ENCODE assay signal across 8 cellular contexts in genomic region chr11:118608268-118609214, GRCh38. TPM values are rescaled to one million over a fixed set of nuclear protein-coding genes. Genes with fewer than 3 reads are reported as not detected.
DNase-seq lines count a peak whose midpoint lies in the region; ATAC-seq, FAIRE-seq and TF ChIP-seq lines count a peak whose summit lies in the region.

No MANE protein-coding gene starts in this region.

- peak overlapping the region; percentile 98 for H2AFZ ChIP-seq in mammary epithelial cell (ENCODE audit: low read depth, low read length)
- H2AFZ ChIP-seq in keratinocyte (ENCODE audit: control insufficient read depth, low read length) = peak overlapping the region; percentile 78

- H3K9ac ChIP-seq in mammary epithelial cell (ENCODE audit: insufficient read depth, low read length) (peak overlapping the region; percentile 63), keratinocyte (ENCODE audit: control insufficient read depth, extremely low read depth, insufficient read depth, low read length) (peak overlapping the region; percentile 70)

- peak; percentile 49 to 76 for ATAC-seq in A549

- TF ChIP-seq POLR2A in A549 (IDR thresholded peaks at IDR 0.05; ENCODE audit: low read length) = no peak

- H3K4me3 Mint-ChIP-seq in HFFc6 = peak overlapping the region; percentile 88

- H3K36me3 ChIP-seq in mammary epithelial cell (ENCODE audit: insufficient read depth, low read length) (no peaks in the 10 kb centered on the region), keratinocyte (ENCODE audit: control insufficient read depth in 2 of 2, extremely low read depth in 1 of 2, insufficient read depth in 2 of 2, low read length in 2 of 2) (no peaks in the 10 kb centered on the region)

- intact Hi-C loops in mammary epithelial cell (cut with micrococcal nuclease) = loop anchor here (1.0 to 5.0 kb wide), 2 partner anchors 13 to 349 kb away; partner anchors contain the start of gene UPK2

- dilution Hi-C loops in mammary epithelial cell (cut with HindIII; ENCODE audit: low sequenced_read_pairs) (no loop called here), keratinocyte (cut with MboI; ENCODE audit: extremely low pct_ligation_motif_present, low sequenced_read_pairs) (no loop called here)

- H3K4me1 Mint-ChIP-seq in HFFc6 (ENCODE audit: low read depth) = peaks cover 76% of the 10 kb centered on the region

- H4K20me1 ChIP-seq in mammary epithelial cell (ENCODE audit: insufficient read depth, low read length) = no peaks in the 10 kb centered on the region
- no peaks in the 10 kb centered on the region for H4K20me1 ChIP-seq in keratinocyte (ENCODE audit: control insufficient read depth, extremely low read depth, insufficient read depth, low read length)

- no TSS peak for BruUV-seq in mammary epithelial cell (replicated peaks; lab: Mats Ljungman, UMichigan)

- peak overlapping the region; percentile 97 for H3K27ac Mint-ChIP-seq in HFFc6

- WGBS in A549 (ENCODE audit: missing lambda C conversion rate) = 60% methylated on average over 26 of the region's 78 CpGs
- WGBS in mammary epithelial cell (ENCODE audit: low coverage, missing lambda C conversion rate) = 51% methylated on average over 14 of the region's 78 CpGs

- TF ChIP-seq CTCF in A549 (IDR thresholded peaks at IDR 0.05) = no peak
- TF ChIP-seq CTCF in HFFc6 (IDR thresholded peaks at IDR 0.05) = no peak
- TF ChIP-seq CTCF in mammary epithelial cell (conservative IDR thresholded peaks at IDR 0.05 in 1 of 2, IDR thresholded peaks at IDR 0.05 in 1 of 2; ENCODE audit: extremely low read depth in 1 of 2, insufficient read depth in 1 of 2, low read depth in 1 of 2, low read length in 2 of 2) = no peak
- no peak for TF ChIP-seq CTCF in keratinocyte (optimal IDR thresholded peaks at IDR 0.05 in 1 of 3, IDR thresholded peaks at IDR 0.05 in 1 of 3, conservative IDR thresholded peaks at IDR 0.05 in 1 of 3; ENCODE audit: extremely low read depth in 1 of 3, insufficient read depth in 2 of 3, low read length in 3 of 3)

- TF ChIP-seq RAD21 in A549 (conservative IDR thresholded peaks at IDR 0.05 in 1 of 2, IDR thresholded peaks at IDR 0.05 in 1 of 2) = no peak

- H3K4me3 ChIP-seq in A549 (peak overlapping the region; percentile 96), mammary epithelial cell (replicated peaks in 1 of 3; ENCODE audit: insufficient read depth in 1 of 3, low read depth in 2 of 3, low read length in 3 of 3) (peak overlapping the region; percentile 57 to 79 (median 64)), keratinocyte (ENCODE audit: control insufficient read depth in 2 of 3, extremely low read depth in 1 of 3, insufficient read depth in 2 of 3, low read depth in 1 of 3, low read length in 3 of 3) (peak overlapping the region; percentile 42 to 75 (median 70))

- H3K27me3 Mint-ChIP-seq in HFFc6 (ENCODE audit: insufficient read depth) = no peaks in the 10 kb centered on the region; the same call in 1 of the 2 replicates

- POLR2A ChIA-PET in A549 (lab: Yijun Ruan, JAX) = interaction anchor here (1.1 to 2.9 kb wide), 3 partner anchors 11 to 36 kb away, joined by 3 to 14 read pairs (median 6); partner anchors contain the start of gene ARCN1

- H3K27ac ChIP-seq in A549 (peak overlapping the region; percentile 81 to 100), mammary epithelial cell (ENCODE audit: insufficient read depth, low read depth, low read length) (peak overlapping the region; percentile 31), keratinocyte (ENCODE audit: control insufficient read depth, insufficient read depth, low read length) (no peak overlapping the region)

- TF ChIP-seq EP300 in A549 (IDR thresholded peaks at IDR 0.05) = no peak

- CTCF ChIA-PET in A549 (lab: Yijun Ruan, JAX) = interaction anchor here (1.2 to 17.8 kb wide), 6 partner anchors 14 to 50 kb away, joined by 3 to 224 read pairs (median 36); no protein-coding TSS in a partner anchor
- CTCF ChIA-PET in mammary epithelial cell (lab: Charles Lee; ENCODE audit: low non-redundant PET) = interaction anchor here (0.6 kb wide), 2 partner anchors 28 to 402 kb away, joined by 3 to 12 read pairs; no protein-coding TSS in a partner anchor

- H3K9me1 ChIP-seq in keratinocyte (ENCODE audit: control insufficient read depth, extremely low read depth, insufficient read depth, low read length) = no peaks in the 10 kb centered on the region

- DNase-seq in A549 (ENCODE audit: low read depth in 1 of 2, low spot score in 1 of 2) (peak in 1 of 2 experiments; percentile 49), HFFc6 (peak; percentile 90), mammary epithelial cell (peak; percentile 40), keratinocyte (ENCODE audit: low read depth, low spot score) (no peak), AML-193 (lab: John Stamatoyannopoulos, UW) (no peak), KG1 (lab: John Stamatoyannopoulos, UW) (no peak)
- peak; percentile 40 to 76 (median 61) for DNase-seq in activated CD4-positive, CD25-positive, alpha-beta regulatory T cell (lab: John Stamatoyannopoulos, UW)
- peak; percentile 42 to 58 (median 48) for DNase-seq in stimulated activated CD4-positive, alpha-beta T cell treated with anti-CD3 and anti-CD28 coated beads, Interleukin-12 subunit alpha, Interleukin-12 subunit beta, amount 100 ng/mL, for 48 hours (ENCODE audit: low read depth in 2 of 3, low spot score in 1 of 3)

- H3K79me2 ChIP-seq in mammary epithelial cell (ENCODE audit: insufficient read depth, low read length) = no peaks in the 10 kb centered on the region
- H3K79me2 ChIP-seq in keratinocyte (ENCODE audit: control insufficient read depth, insufficient read depth, low read length) = no peaks in the 10 kb centered on the region

- H3K9me3 Mint-ChIP-seq in HFFc6 = no peaks in the 10 kb centered on the region

- H3K27me3 ChIP-seq in mammary epithelial cell (ENCODE audit: insufficient read depth, low read length) = no peaks in the 10 kb centered on the region
- no peaks in the 10 kb centered on the region for H3K27me3 ChIP-seq in keratinocyte (ENCODE audit: control insufficient read depth, extremely low read depth, insufficient read depth, low read length)

- in situ Hi-C loops in mammary epithelial cell (cut with MboI; ENCODE audit: low sequenced_read_pairs in 2 of 2) = no loop called here

- H3K36me3 Mint-ChIP-seq in HFFc6 (ENCODE audit: low read depth) = peaks cover 5% of the 10 kb centered on the region; the same call in 1 of the 2 replicates

- H3K9me3 ChIP-seq in A549 = no peaks in the 10 kb centered on the region
- no peaks in the 10 kb centered on the region for H3K9me3 ChIP-seq in mammary epithelial cell (replicated peaks; ENCODE audit: insufficient read depth, low read length)
- H3K9me3 ChIP-seq in keratinocyte (ENCODE audit: control insufficient read depth, low read depth, low read length) = no peaks in the 10 kb centered on the region

- peaks cover 45% of the 10 kb centered on the region for H3K4me1 ChIP-seq in A549
- peaks cover 23% of the 10 kb centered on the region for H3K4me1 ChIP-seq in mammary epithelial cell (ENCODE audit: insufficient read depth, low read length)
- H3K4me1 ChIP-seq in keratinocyte (ENCODE audit: control insufficient read depth, extremely low read depth, insufficient read depth, low read length) = no peaks in the 10 kb centered on the region

- FAIRE-seq in A549 (lab: Jason Lieb, UNC) (no peak), keratinocyte (lab: Jason Lieb, UNC) (no peak)

- peak overlapping the region; percentile 86 for H3K4me2 ChIP-seq in A549
- peak overlapping the region; percentile 98 for H3K4me2 ChIP-seq in mammary epithelial cell (ENCODE audit: insufficient read depth, low read depth, low read length)
- peak overlapping the region; percentile 90 for H3K4me2 ChIP-seq in keratinocyte (ENCODE audit: control insufficient read depth, extremely low read depth, insufficient read depth, low read depth, low read length)

RNA-seq across cellular contexts. Expression of gene PHLDB1, which starts 1.1 kb away (rescaled TPM):
- polyA plus RNA-seq in A549 (2011; rRNA removed) (5.9 and 7.7 TPM in 2 replicates), A549 (2017; fragmentation: RNase III; extraction: RNeasy Plus Mini Kit Qiagen cat#74134 plus additional on column Dnase treatment) (17.9 to 20.0 TPM (median 19.4 TPM) in 3 replicates), mammary epithelial cell (54.1 TPM), keratinocyte (35.0 to 46.8 TPM (median 38.4 TPM) in 3 replicates)
- 7.3 and 9.7 TPM in 2 replicates for polyA plus RNA-seq in A549 (2012; cell fraction: cytosol; rRNA removed)
- 32.2 and 36.0 TPM in 2 replicates for polyA plus RNA-seq in A549 (2012; cell fraction: nucleus; rRNA removed)
- polyA minus RNA-seq in A549 (2011; rRNA and poly(A)+ RNA removed) = 12.2 and 15.2 TPM in 2 replicates
- 100 to 1,000 TPM; 106 to 121 (median 114) TPM for total RNA-seq in HFFc6 (2021; fragmentation: NEBNext Ultra II Directional; extraction: Animal tissue kit (Norgen Biotek cat#: 25700))
- total RNA-seq in mammary epithelial cell = 100 to 1,000 TPM in 1 of 2 donors, 10 to 100 TPM in 1; 62.8 to 198 TPM
- polyA minus RNA-seq in mammary epithelial cell (101 TPM), keratinocyte (61.9 to 100.0 TPM (median 61.9 TPM) in 3 replicates)
- polyA plus RNA-seq in keratinocyte (2011; ENCODE audit: low read depth) = 7.3 TPM
- 22.1 and 33.7 TPM in 2 replicates for polyA plus RNA-seq in keratinocyte (2011; cell fraction: cytosol; rRNA removed)
- 84.3 and 109 TPM in 2 replicates for polyA plus RNA-seq in keratinocyte (2011; cell fraction: nucleus; rRNA removed)
- 9.4 and 52.0 TPM in 2 replicates for polyA plus RNA-seq in keratinocyte (2012; ENCODE audit: low replicate concordance)
- 73.3 TPM for polyA minus RNA-seq in keratinocyte (2011; cell fraction: cytosol; rRNA and poly(A)+ RNA removed)
- 59.3 and 72.3 TPM in 2 replicates for polyA minus RNA-seq in keratinocyte (2011; cell fraction: nucleus; rRNA and poly(A)+ RNA removed)

RNA-seq across cellular contexts. Expression of gene ARCN1, which starts 36.3 kb away (rescaled TPM):
- polyA plus RNA-seq in A549 (2011; rRNA removed) = 140 and 150 TPM in 2 replicates
- polyA plus RNA-seq in A549 (2012; cell fraction: cytosol; rRNA removed) = 56.4 and 62.8 TPM in 2 replicates
- polyA plus RNA-seq in A549 (2012; cell fraction: nucleus; rRNA removed) = 24.5 and 25.7 TPM in 2 replicates
- 88.7 to 93.3 TPM (median 91.0 TPM) in 3 replicates for polyA plus RNA-seq in A549 (2017; fragmentation: RNase III; extraction: RNeasy Plus Mini Kit Qiagen cat#74134 plus additional on column Dnase treatment)
- 63.8 and 65.4 TPM in 2 replicates for polyA minus RNA-seq in A549 (2011; rRNA and poly(A)+ RNA removed)
- 100 to 1,000 TPM; 271 to 331 (median 319) TPM for total RNA-seq in HFFc6 (2021; fragmentation: NEBNext Ultra II Directional; extraction: Animal tissue kit (Norgen Biotek cat#: 25700))
- 100 to 1,000 TPM; 115 to 155 TPM for total RNA-seq in mammary epithelial cell
- 181 TPM for polyA plus RNA-seq in mammary epithelial cell
- 114 TPM for polyA minus RNA-seq in mammary epithelial cell
- 121 to 216 TPM (median 150 TPM) in 3 replicates for polyA plus RNA-seq in keratinocyte
- 77.9 TPM for polyA plus RNA-seq in keratinocyte (2011; ENCODE audit: low read depth)
- 127 and 260 TPM in 2 replicates for polyA plus RNA-seq in keratinocyte (2011; cell fraction: cytosol; rRNA removed)
- 159 and 176 TPM in 2 replicates for polyA plus RNA-seq in keratinocyte (2011; cell fraction: nucleus; rRNA removed)
- polyA plus RNA-seq in keratinocyte (2012; ENCODE audit: low replicate concordance) = 65.9 and 120 TPM in 2 replicates
- polyA minus RNA-seq in keratinocyte = 63.8 to 140 TPM (median 118 TPM) in 3 replicates
- 101 TPM for polyA minus RNA-seq in keratinocyte (2011; cell fraction: cytosol; rRNA and poly(A)+ RNA removed)
- polyA minus RNA-seq in keratinocyte (2011; cell fraction: nucleus; rRNA and poly(A)+ RNA removed) = 49.7 and 81.6 TPM in 2 replicates

RNA-seq across cellular contexts. Expression of gene IFT46, which starts 42.8 kb away (rescaled TPM):
- 34.4 and 35.3 TPM in 2 replicates for polyA plus RNA-seq in A549 (2011; rRNA removed)
- polyA plus RNA-seq in A549 (2012; cell fraction: cytosol; rRNA removed) = 13.9 and 16.0 TPM in 2 replicates
- polyA plus RNA-seq in A549 (2012; cell fraction: nucleus; rRNA removed) = 9.6 and 13.0 TPM in 2 replicates
- polyA plus RNA-seq in A549 (2017; fragmentation: RNase III; extraction: RNeasy Plus Mini Kit Qiagen cat#74134 plus additional on column Dnase treatment) = 14.4 to 17.1 TPM (median 15.5 TPM) in 3 replicates
- 21.0 and 22.1 TPM in 2 replicates for polyA minus RNA-seq in A549 (2011; rRNA and poly(A)+ RNA removed)
- total RNA-seq in HFFc6 (2021; fragmentation: NEBNext Ultra II Directional; extraction: Animal tissue kit (Norgen Biotek cat#: 25700)) = 10 to 100 TPM; 17.3 to 22.4 (median 20.2) TPM
- total RNA-seq in mammary epithelial cell = 10 to 100 TPM; 21.6 to 24.3 TPM
- 27.1 TPM for polyA plus RNA-seq in mammary epithelial cell
- 35.2 TPM for polyA minus RNA-seq in mammary epithelial cell
- 31.2 to 34.9 TPM (median 32.9 TPM) in 3 replicates for polyA plus RNA-seq in keratinocyte
- 27.7 TPM for polyA plus RNA-seq in keratinocyte (2011; ENCODE audit: low read depth)
- 27.1 and 43.5 TPM in 2 replicates for polyA plus RNA-seq in keratinocyte (2011; cell fraction: cytosol; rRNA removed)
- 36.1 and 37.4 TPM in 2 replicates for polyA plus RNA-seq in keratinocyte (2011; cell fraction: nucleus; rRNA removed)
- polyA plus RNA-seq in keratinocyte (2012; ENCODE audit: low replicate concordance) = 14.1 and 17.4 TPM in 2 replicates
- polyA minus RNA-seq in keratinocyte = 24.6 to 32.6 TPM (median 29.2 TPM) in 3 replicates
- 16.7 TPM for polyA minus RNA-seq in keratinocyte (2011; cell fraction: cytosol; rRNA and poly(A)+ RNA removed)
- 7.8 and 13.3 TPM in 2 replicates for polyA minus RNA-seq in keratinocyte (2011; cell fraction: nucleus; rRNA and poly(A)+ RNA removed)

Comparison
In these comparisons a context has a peak if more than half of its experiments do, and no peak if none do; other contexts are left out.
1. DNase-seq: peak in HFFc6 (single experiment), activated CD4-positive, CD25-positive, alpha-beta regulatory T cell (4 of 4), mammary epithelial cell (single experiment) and stimulated activated CD4-positive, alpha-beta T cell treated with anti-CD3 and anti-CD28 coated beads, Interleukin-12 subunit alpha, Interleukin-12 subunit beta, amount 100 ng/mL, for 48 hours (3 of 3); none in keratinocyte (single experiment), AML-193 (0 of 2) and KG1 (single experiment).
2. Peak in every context shown above with its lines, with median percentiles within 50 percentile points of each other: H3K4me2 ChIP-seq and H3K4me3 ChIP-seq.